8 cellular contexts compared by ENCODE assay signal in the genomic region with DNA sequence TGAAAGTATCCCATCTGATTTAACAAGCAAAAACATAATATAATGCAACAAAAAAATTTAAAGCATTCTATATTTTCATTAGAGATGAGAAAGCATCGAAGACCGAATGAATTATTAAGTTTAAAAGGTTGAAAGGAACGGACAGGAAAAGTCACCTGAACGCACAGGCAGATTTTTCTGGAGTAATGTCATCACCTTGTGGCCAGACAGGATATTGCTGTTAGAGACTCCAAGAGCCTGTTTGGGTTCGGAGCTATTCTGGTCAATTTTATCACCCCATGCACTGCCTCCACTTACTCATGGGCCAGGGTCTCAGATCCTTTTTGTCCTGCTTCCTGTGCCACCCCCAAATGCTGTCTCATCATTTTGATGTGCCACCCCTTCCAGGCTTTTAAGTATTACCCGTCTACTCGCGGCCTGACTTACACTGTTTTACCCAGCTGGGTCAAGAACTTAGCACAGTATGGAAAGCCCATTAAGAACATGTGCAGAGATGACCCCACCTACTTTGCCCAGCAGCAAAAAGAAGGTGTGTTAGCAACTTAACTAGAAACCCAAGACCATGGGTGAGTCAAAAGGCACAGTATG. TPM values are rescaled to one million over a fixed set of nuclear protein-coding genes. Genes with fewer than 3 reads are reported as not detected.
DNase-seq lines count a peak whose midpoint lies in the region; ATAC-seq, FAIRE-seq and TF ChIP-seq lines count a peak whose summit lies in the region.
"Had no signal": no experiment of that assay in that cellular context is flagged by ENCODE, and none has a peak within 500 bp of the region (broad histone marks: within the 10 kb centered on the region; RNA-seq: fewer than 3 reads in every experiment).

No MANE protein-coding gene starts in this region.

- H3K4me3 ChIP-seq in foreskin fibroblast (ENCODE audit: low read depth in 1 of 2, low read length in 2 of 2) (no peak overlapping the region), pancreas (no peak overlapping the region)

- H3K36me3 ChIP-seq in pancreas = no peaks in the 10 kb centered on the region

- 29 to 31% methylated on average over 8 of the region's 8 CpGs for WGBS in pancreas, 2 donors

- no peaks in the 10 kb centered on the region for H3K9me3 ChIP-seq in pancreas

- TF ChIP-seq CTCF in foreskin fibroblast (IDR thresholded peaks at IDR 0.05; ENCODE audit: low read depth, low read length) (peak; percentile 89), pancreas (IDR thresholded peaks at IDR 0.05) (peak; percentile 54 to 87 (median 82))

- peaks cover 0 to 7% (median 3%) of the 10 kb centered on the region in 3 donors for H3K4me1 ChIP-seq in pancreas

- intact Hi-C loops in pancreas (cut with DNase I) = loop anchor here in 2 of 3 donors (10.0 kb wide), 2 partner anchors 181 to 471 kb away; no protein-coding TSS in a partner anchor

- no peak for FAIRE-seq in pancreas (lab: Jason Lieb, UNC)

- ATAC-seq in HG03066 (IDR thresholded peaks at IDR 0.05; ENCODE audit: low read depth, unreplicated experiment) (peak; percentile 82), pancreas (peak; percentile 76 to 93 (median 88)), HG03045 (IDR thresholded peaks at IDR 0.05; ENCODE audit: unreplicated experiment) (no peak)

- DNase-seq in ELR (ENCODE audit: low read depth) (peak; percentile 70), NOMO-1 treated with dmso at 0.1 percent for 144 hours (lab: John Stamatoyannopoulos, UW; ENCODE audit: unreplicated experiment) (peak; percentile 24), foreskin fibroblast (peak in 1 of 2 donors; percentile 62), pancreas (peak in 2 of 6 donors; percentile 21 to 58)
- peak; percentile 41 to 58 for DNase-seq in activated T-cell treated with anti-CD3 and anti-CD28 coated beads, Interleukin-2, amount 50 U/mL, for 48 hours

- no peak overlapping the region for H3K27ac ChIP-seq in pancreas

- no peaks in the 10 kb centered on the region for H3K27me3 ChIP-seq in pancreas

RNA-seq across cellular contexts. Expression of a gene that starts 27.3 kb away (rescaled TPM):
- total RNA-seq in pancreas = 1 to 10 TPM in 1 of 6 donors, not detected in 5; 1.6 TPM
- under 1 TPM in 1 of 2 donors, not detected in 1; 0.07 TPM for polyA plus RNA-seq in pancreas
- total RNA-seq: subcutaneous adipose tissue had no signal

RNA-seq across cellular contexts. Expression of a gene that starts 49.0 kb away (rescaled TPM):
- total RNA-seq in pancreas = 1 to 10 TPM in 1 of 6 donors, not detected in 5; 8.0 TPM
- under 1 TPM in 1 of 2 donors, not detected in 1; 0.75 TPM for polyA plus RNA-seq in pancreas
- total RNA-seq: subcutaneous adipose tissue had no signal

RNA-seq across cellular contexts. Expression of a gene that starts 54.2 kb away (rescaled TPM):
- total RNA-seq in pancreas = not detected
- polyA plus RNA-seq in pancreas = not detected
- total RNA-seq: subcutaneous adipose tissue had no signal
